Comparison of ENCODE assay signal across 8 cellular contexts in the genomic region with DNA sequence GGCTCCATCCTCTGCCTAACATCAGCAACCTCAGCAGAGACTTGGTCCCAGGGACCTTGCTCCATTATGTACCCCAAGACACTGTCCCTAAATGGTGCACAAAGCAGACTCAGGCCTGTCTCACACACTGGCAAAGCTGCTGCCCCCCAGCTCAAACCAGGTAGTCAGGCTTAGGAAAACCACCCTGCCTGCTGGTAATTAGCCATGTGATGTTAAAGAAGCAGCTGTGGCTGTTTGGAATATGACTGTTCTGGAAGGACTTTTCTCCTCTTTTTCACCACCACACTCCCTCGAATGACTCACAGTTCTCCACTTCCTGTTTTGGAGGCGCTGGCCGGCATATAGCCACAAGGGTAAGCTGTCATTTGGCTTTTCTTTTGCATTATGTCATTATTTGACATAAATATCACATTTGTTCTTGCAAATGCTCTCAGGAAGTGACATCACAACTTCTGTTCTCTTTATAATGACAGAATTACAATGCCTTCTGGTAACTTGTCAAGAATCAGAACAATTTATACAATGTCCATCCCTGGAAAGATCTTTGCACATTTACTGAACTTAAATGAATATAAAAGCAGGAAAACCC.
DNase-seq lines count a peak whose midpoint lies in the region; ATAC-seq and TF ChIP-seq lines count a peak whose summit lies in the region.

No MANE protein-coding gene starts in this region.

- H3K4me1 Mint-ChIP-seq in activated CD8-positive, alpha-beta memory T cell treated with anti-CD3 and anti-CD28 coated beads, Interleukin-2, amount 10 ng/mL, durations not matched to agents 7 days and 5 days, result peaks cover 22% of the 10 kb centered on the region
- peaks cover 15% of the 10 kb centered on the region for H3K4me1 Mint-ChIP-seq in endothelial cell (ENCODE audit: unreplicated experiment)

- H3K4me1 ChIP-seq in adipocyte (ENCODE audit: control insufficient read depth, insufficient read depth, low read length) (peaks cover 66% of the 10 kb centered on the region), right cardiac atrium (ENCODE audit: control insufficient read depth, insufficient read depth, low read length) (peaks cover 11% of the 10 kb centered on the region)

- CTCF ChIA-PET in activated CD8-positive, alpha-beta memory T cell treated with anti-CD3 and anti-CD28 coated beads, Interleukin-2, amount 10 ng/mL, durations not matched to agents 7 days and 5 days (lab: Charles Lee), result interaction anchor here (0.9 kb wide), 1 partner anchor 8 kb away, joined by 3 read pairs; no protein-coding TSS in a partner anchor

- intact Hi-C loops in right cardiac atrium (cut with DNase I), result loop anchor here in 1 of 4 donors (10.0 kb wide), 1 partner anchor 166 kb away; the partner anchor contains the start of gene UGCG

- H3K27ac Mint-ChIP-seq in activated CD8-positive, alpha-beta memory T cell treated with anti-CD3 and anti-CD28 coated beads, Interleukin-2, amount 10 ng/mL, durations not matched to agents 7 days and 5 days, result peak overlapping the region; percentile 5
- H3K27ac Mint-ChIP-seq in endothelial cell (ENCODE audit: unreplicated experiment), result no peak overlapping the region

- no peaks in the 10 kb centered on the region for H3K27me3 Mint-ChIP-seq in activated CD8-positive, alpha-beta memory T cell treated with anti-CD3 and anti-CD28 coated beads, Interleukin-2, amount 10 ng/mL, durations not matched to agents 7 days and 5 days
- H3K27me3 Mint-ChIP-seq in endothelial cell (ENCODE audit: unreplicated experiment), result peaks cover 4% of the 10 kb centered on the region

- WGBS in right cardiac atrium, result 23% methylated on average over 3 of the region's 3 CpGs

- H3K4me3 ChIP-seq in adipocyte (ENCODE audit: low read length) (peak overlapping the region; percentile 38), right cardiac atrium (ENCODE audit: low read length) (no peak overlapping the region), skin epidermis (no peak overlapping the region)

- peak; percentile 77 for DNase-seq in activated CD8-positive, alpha-beta memory T cell treated with anti-CD3 and anti-CD28 coated beads, Interleukin-2, amount 10 ng/mL, durations not matched to agents 7 days and 5 days
- DNase-seq in activated CD8-positive, alpha-beta memory T cell treated with anti-CD3 and anti-CD28 coated beads, Interleukin-2, amount 50 U/mL, for 4 hours, result no peak
- DNase-seq in NCI-H460 (ENCODE audit: extremely low read depth, low read depth) (peak; percentile 66), adipocyte (ENCODE audit: low read depth) (peak; percentile 93), right cardiac atrium (peak; percentile 59 to 80 (median 70)), endothelial cell (ENCODE audit: low spot score) (no peak)

- H3K36me3 ChIP-seq in adipocyte (ENCODE audit: control insufficient read depth, insufficient read depth, low read length, severe bottlenecking), result no peaks in the 10 kb centered on the region

- peaks cover 2% of the 10 kb centered on the region for H3K9me3 Mint-ChIP-seq in activated CD8-positive, alpha-beta memory T cell treated with anti-CD3 and anti-CD28 coated beads, Interleukin-2, amount 10 ng/mL, durations not matched to agents 7 days and 5 days (ENCODE audit: low read depth)
- H3K9me3 Mint-ChIP-seq in endothelial cell (ENCODE audit: unreplicated experiment), result no peaks in the 10 kb centered on the region

- H3K9ac ChIP-seq in adipocyte (ENCODE audit: low read length), result peak overlapping the region; percentile 58

- ATAC-seq in activated CD8-positive, alpha-beta memory T cell treated with anti-CD3 and anti-CD28 coated beads, Interleukin-2, amount 10 ng/mL, durations not matched to agents 7 days and 5 days, result peak; percentile 87
- ATAC-seq in HG02571 (IDR thresholded peaks at IDR 0.05; ENCODE audit: unreplicated experiment) (peak; percentile 52), right cardiac atrium (peak; percentile 84 to 88)

- H3K27me3 ChIP-seq in adipocyte (replicated peaks; ENCODE audit: control insufficient read depth, insufficient read depth, low read length), result no peaks in the 10 kb centered on the region
- H3K27me3 ChIP-seq in right cardiac atrium (ENCODE audit: control insufficient read depth, insufficient read depth), result no peaks in the 10 kb centered on the region

- H3K9me3 ChIP-seq in adipocyte (ENCODE audit: control insufficient read depth, low read length) (no peaks in the 10 kb centered on the region), right cardiac atrium (ENCODE audit: control insufficient read depth, low read length) (no peaks in the 10 kb centered on the region)

- H3K4me3 Mint-ChIP-seq in activated CD8-positive, alpha-beta memory T cell treated with anti-CD3 and anti-CD28 coated beads, Interleukin-2, amount 10 ng/mL, durations not matched to agents 7 days and 5 days, result no peak overlapping the region
- no peak overlapping the region for H3K4me3 Mint-ChIP-seq in endothelial cell (ENCODE audit: unreplicated experiment)

- no peak for TF ChIP-seq CTCF in endothelial cell (IDR thresholded peaks at IDR 0.05; ENCODE audit: unreplicated experiment)

- H3K36me3 Mint-ChIP-seq in activated CD8-positive, alpha-beta memory T cell treated with anti-CD3 and anti-CD28 coated beads, Interleukin-2, amount 10 ng/mL, durations not matched to agents 7 days and 5 days, result peaks cover 39% of the 10 kb centered on the region
- no peaks in the 10 kb centered on the region for H3K36me3 Mint-ChIP-seq in endothelial cell (ENCODE audit: low read depth, unreplicated experiment)

- H3K27ac ChIP-seq in right cardiac atrium (ENCODE audit: low read length) (peak overlapping the region; percentile 55), skin epidermis (peak overlapping the region; percentile 25 to 88 (median 70))

Comparison
In these comparisons a context has a peak if more than half of its experiments do, and no peak if none do; other contexts are left out.
1. DNase-seq: peak in activated CD8-positive, alpha-beta memory T cell treated with anti-CD3 and anti-CD28 coated beads, Interleukin-2, amount 10 ng/mL, durations not matched to agents 7 days and 5 days (single experiment), NCI-H460 (single experiment), adipocyte (single experiment) and right cardiac atrium (3 of 3); none in activated CD8-positive, alpha-beta memory T cell treated with anti-CD3 and anti-CD28 coated beads, Interleukin-2, amount 50 U/mL, for 4 hours (single experiment) and endothelial cell (single experiment).
2. Peak in every context shown above with its lines, with median percentiles within 50 percentile points of each other: ATAC-seq.